Comparison of ENCODE assay signal across 9 cellular contexts in the genomic region with DNA sequence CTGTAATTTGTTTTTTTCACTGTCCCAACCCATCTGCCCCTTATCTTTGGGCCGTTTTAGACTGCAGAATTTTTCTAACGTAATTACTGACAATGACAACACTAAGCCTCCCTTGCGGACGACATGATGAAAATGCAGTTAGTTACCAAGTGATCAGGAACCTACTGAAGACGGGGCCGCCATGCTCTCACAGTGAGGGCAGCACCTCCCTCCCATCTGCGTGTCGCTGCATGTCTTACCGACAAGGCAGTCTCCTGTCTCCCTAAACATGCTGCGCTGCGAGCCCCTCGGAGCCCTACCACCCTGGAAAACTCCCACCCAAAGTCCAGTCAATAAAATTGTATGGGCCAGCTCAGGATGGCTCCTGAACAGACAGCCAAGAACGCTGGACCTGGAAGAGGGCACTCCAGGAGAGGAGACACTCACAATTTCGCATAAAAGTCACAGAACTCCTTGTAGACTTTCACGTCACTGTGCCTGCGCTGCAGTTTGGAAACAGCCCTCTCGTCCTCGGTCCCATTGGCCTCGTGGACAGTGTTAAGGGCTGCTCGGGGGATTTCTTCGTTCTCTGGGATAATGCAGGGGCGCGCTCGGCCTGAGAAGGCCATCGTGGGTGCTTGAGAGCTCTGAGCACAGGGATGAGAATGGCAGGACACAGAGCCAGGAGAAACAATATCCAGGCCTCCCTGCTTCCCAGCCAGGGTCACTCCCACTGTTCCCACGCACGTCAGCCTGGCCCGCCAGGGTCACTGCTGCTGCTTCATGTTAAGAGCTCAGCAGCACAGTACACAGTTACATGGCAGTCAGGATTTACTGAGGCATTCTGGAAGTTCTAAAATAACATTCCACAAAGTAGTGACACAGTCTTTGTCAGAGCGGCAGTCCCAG. TPM values are rescaled to one million over a fixed set of nuclear protein-coding genes. Genes with fewer than 3 reads are reported as not detected.
DNase-seq lines count a peak whose midpoint lies in the region; ATAC-seq, FAIRE-seq and TF ChIP-seq lines count a peak whose summit lies in the region.
"Not testable (repeated sequence)": the region's sequence is repeated elsewhere in the genome, so short reads cannot be mapped to it uniquely, and the experiment has no call there.
"Had no signal": no experiment of that assay in that cellular context is flagged by ENCODE, and none has a peak within 500 bp of the region (broad histone marks: within the 10 kb centered on the region; RNA-seq: fewer than 3 reads in every experiment).

LIMS4 (minus strand) TSS at position 646 of the 888 bp plus-strand sequence; CDS start at position 608, 38 bp downstream.

- CTCF ChIA-PET in K562 (lab: Yijun Ruan, JAX; ENCODE audit: low intra/inter-chr PET ratio); HepG2 (lab: Yijun Ruan, JAX; ENCODE audit: low intra/inter-chr PET ratio, low total read pairs): not testable (repeated sequence)

- no CpG with 5 or more reads among the region's 29 CpGs for WGBS in K562 (ENCODE audit: insufficient coverage, low coverage, missing lambda C conversion rate)
- no CpG with 5 or more reads among the region's 29 CpGs for WGBS in heart right ventricle, 2 donors
- WGBS in HepG2 (ENCODE audit: low lambda C conversion rate), result no CpG with 5 or more reads among the region's 29 CpGs
- WGBS in pancreas, 2 donors, result no CpG with 5 or more reads among the region's 29 CpGs
- WGBS in upper lobe of left lung, 2 donors, result no CpG with 5 or more reads among the region's 29 CpGs

- H3K4me3 ChIP-seq in K562; heart right ventricle; HepG2 (replicated peaks in 1 of 3; ENCODE audit: insufficient read depth in 1 of 3, low read depth in 2 of 3, low read length in 3 of 3); pancreas; upper lobe of left lung: not testable (repeated sequence)

- intact Hi-C loops in K562 (cut with micrococcal nuclease); heart right ventricle (cut with DNase I); HepG2 (cut with micrococcal nuclease; ENCODE audit: unreplicated experiment); pancreas (cut with DNase I): not testable (repeated sequence)

- H3K4me2 ChIP-seq in K562 (ENCODE audit: insufficient read depth, low read length); HepG2 (ENCODE audit: low read depth, low read length): not testable (repeated sequence)

- not testable (repeated sequence) for BruUV-seq in K562 (replicated peaks; lab: Mats Ljungman, UMichigan); HepG2 (replicated peaks; lab: Mats Ljungman, UMichigan)

- not testable (repeated sequence) for H3K79me2 ChIP-seq in K562 (ENCODE audit: control insufficient read depth, insufficient read depth, low read length); HepG2 (ENCODE audit: insufficient read depth, low read length)

- POLR2A ChIA-PET in K562 (lab: Yijun Ruan, JAX); HepG2 (lab: Yijun Ruan, JAX): not testable (repeated sequence)

- not testable (repeated sequence) for TF ChIP-seq RAD21 in K562 (CRISPR knock-in tag; conservative IDR thresholded peaks at IDR 0.05 in 1 of 2, IDR thresholded peaks at IDR 0.05 in 1 of 2); HepG2 (CRISPR knock-in tag; IDR thresholded peaks at IDR 0.05)

- TF ChIP-seq EP300 in K562 (IDR thresholded peaks at IDR 0.05; ENCODE audit: low read length); HepG2 (IDR thresholded peaks at IDR 0.05; ENCODE audit: low read depth in 2 of 2, low read length in 2 of 2); HepG2 (CRISPR knock-in tag; IDR thresholded peaks at IDR 0.05; ENCODE audit: borderline replicate concordance); upper lobe of left lung (IDR thresholded peaks at IDR 0.05): not testable (repeated sequence)

- DNase-seq in LHCN-M2 (ENCODE audit: low read depth); K562 (ENCODE audit: extremely low read depth in 1 of 4, low spot score in 3 of 4); heart right ventricle; HepG2 (ENCODE audit: low spot score); pancreas; upper lobe of left lung: not testable (repeated sequence)

- H2AFZ ChIP-seq in K562 (ENCODE audit: low read depth, low read length); HepG2 (ENCODE audit: low read length): not testable (repeated sequence)

- not testable (repeated sequence) for TF ChIP-seq CTCF in K562 (IDR thresholded peaks at IDR 0.05 in 2 of 3, conservative IDR thresholded peaks at IDR 0.05 in 1 of 3; ENCODE audit: insufficient read depth in 2 of 3, low read depth in 1 of 3, low read length in 3 of 3); heart right ventricle (IDR thresholded peaks at IDR 0.05); HepG2 (CRISPR knock-in tag; IDR thresholded peaks at IDR 0.05); pancreas (IDR thresholded peaks at IDR 0.05); upper lobe of left lung (IDR thresholded peaks at IDR 0.05)

- not testable (repeated sequence) for H3K9ac ChIP-seq in K562 (ENCODE audit: insufficient read depth in 1 of 2, low read depth in 2 of 2, low read length in 2 of 2); HepG2 (ENCODE audit: insufficient read depth, low read depth, low read length)

- H4K20me1 ChIP-seq in K562 (replicated peaks; ENCODE audit: control insufficient read depth, insufficient read depth, low read length); HepG2 (ENCODE audit: insufficient read depth, low read length): not testable (repeated sequence)

- peak; percentile 82 for ATAC-seq in K562
- peak; percentile 28 for ATAC-seq in esophagus mucosa
- ATAC-seq in heart right ventricle, result peak; percentile 95 to 99 (median 98)
- ATAC-seq in HepG2, result peak; percentile 65
- peak; percentile 86 to 94 (median 90) for ATAC-seq in pancreas
- peak; percentile 72 to 91 for ATAC-seq in upper lobe of left lung (ENCODE audit: low FRiP score in 2 of 2)

- not testable (repeated sequence) for H3K4me1 ChIP-seq in K562 (replicated peaks in 1 of 2; ENCODE audit: control insufficient read depth in 2 of 2, insufficient read depth in 2 of 2, low read length in 2 of 2); heart right ventricle; HepG2 (ENCODE audit: insufficient read depth, low read length); pancreas; upper lobe of left lung

- not testable (repeated sequence) for H3K36me3 ChIP-seq in K562 (ENCODE audit: control insufficient read depth, insufficient read depth, low read length); heart right ventricle; HepG2 (replicated peaks in 1 of 2; ENCODE audit: control insufficient read depth in 1 of 2, insufficient read depth in 2 of 2, low read length in 2 of 2); pancreas; upper lobe of left lung

- FAIRE-seq in K562 (lab: Jason Lieb, UNC); HepG2 (lab: Jason Lieb, UNC); pancreas (lab: Jason Lieb, UNC): not testable (repeated sequence)

- in situ Hi-C loops in K562 (cut with MboI); HepG2 (cut with HindIII; ENCODE audit: extremely low pct_ligation_motif_present, low pct_unique_long_range_greater_than_20kb): not testable (repeated sequence)

- H3K9me1 ChIP-seq in K562 (ENCODE audit: control insufficient read depth, insufficient read depth, low read length), result not testable (repeated sequence)

- H3K27me3 ChIP-seq in K562 (ENCODE audit: control insufficient read depth in 2 of 2, insufficient read depth in 2 of 2, low read length in 2 of 2); heart right ventricle; HepG2 (ENCODE audit: control insufficient read depth in 1 of 2, insufficient read depth in 2 of 2, low read length in 2 of 2); pancreas; upper lobe of left lung: not testable (repeated sequence)

- H3K27ac ChIP-seq in K562 (ENCODE audit: extremely low read depth, low read depth, low read length); heart right ventricle; HepG2 (ENCODE audit: extremely low read length, insufficient read depth, low read length); pancreas; upper lobe of left lung: not testable (repeated sequence)

- H3K9me3 ChIP-seq in K562 (replicated peaks; ENCODE audit: control insufficient read depth, insufficient read depth, low read depth, low read length); heart right ventricle; HepG2 (ENCODE audit: low read length); pancreas; upper lobe of left lung: not testable (repeated sequence)

- TF ChIP-seq POLR2A in K562 (conservative IDR thresholded peaks at IDR 0.05); HepG2 (IDR thresholded peaks at IDR 0.05; ENCODE audit: insufficient read depth in 1 of 2, low read depth in 2 of 2, low read length in 2 of 2); upper lobe of left lung (IDR thresholded peaks at IDR 0.05): not testable (repeated sequence)

RNA-seq across cellular contexts. Expression of gene LIMS4, which starts in this region (rescaled TPM):
- total RNA-seq in LHCN-M2 (2014; rRNA removed), result 16.4 and 25.9 TPM in 2 replicates
- 10.9 TPM for polyA plus RNA-seq in LHCN-M2 (2012)
- total RNA-seq in K562 (2011; cell fraction: chromatin; rRNA removed; ENCODE audit: low replicate concordance), result 1.9 and 2.5 TPM in 2 replicates
- total RNA-seq in K562 (2011; cell fraction: nucleolus; rRNA removed), result not detected in 2 replicates
- total RNA-seq in K562 (2011; cell fraction: nucleoplasm; rRNA removed), result not detected in 2 replicates
- not detected in 2 replicates for total RNA-seq in K562 (2014; rRNA removed)
- total RNA-seq in K562 (2014; rRNA removed; fragmentation: Illumina TruSeq; extraction: Trizol), result 1.3 and 2.3 TPM in 2 replicates
- total RNA-seq in K562 (2015; rRNA removed; fragmentation: Illumina TruSeq; extraction: Trizol), result 1.8 TPM in 1 of 2 replicates, not detected in the other
- total RNA-seq in K562 (2021), result 0.55 and 0.74 TPM in 2 replicates
- 2.5 and 2.6 TPM in 2 replicates for polyA plus RNA-seq in K562 (2011; rRNA removed)
- 0.15 TPM in 1 of 2 replicates, not detected in the other for polyA plus RNA-seq in K562 (2011; cell fraction: cytosol; rRNA removed)
- 0.14 TPM in 1 of 2 replicates, not detected in the other for polyA plus RNA-seq in K562 (2011; cell fraction: nucleus; rRNA removed)
- polyA plus RNA-seq in K562 (2012), result 0.58 and 2.0 TPM in 2 replicates
- 0.49 and 0.82 TPM in 2 replicates for polyA plus RNA-seq in K562 (2014; fragmentation: Illumina TruSeq; extraction: Trizol)
- 1 to 10 TPM in 1 of 2 experiments, under 1 TPM in 1; 0.98 to 1.6 TPM for polyA plus RNA-seq in K562 (2014; fragmentation: Nextera tagmentation; extraction: Ambion mirVana)
- polyA plus RNA-seq in K562 (2014; rRNA removed), result not detected in 2 replicates
- 3.3 and 5.7 TPM in 2 replicates for polyA minus RNA-seq in K562 (2011; rRNA and poly(A)+ RNA removed)
- polyA minus RNA-seq in K562 (2011; cell fraction: cytosol; rRNA and poly(A)+ RNA removed), result 4.3 and 7.4 TPM in 2 replicates
- polyA minus RNA-seq in K562 (2011; cell fraction: nucleus; rRNA and poly(A)+ RNA removed), result 0.27 TPM in 1 of 2 replicates, not detected in the other
- total RNA-seq in esophagus mucosa, result 0.20 TPM
- 1 to 10 TPM; 2.6 to 5.6 (median 3.2) TPM for total RNA-seq in heart right ventricle
- 1 to 10 TPM; 1.2 to 1.6 TPM for polyA plus RNA-seq in heart right ventricle
- total RNA-seq in HepG2 (2016; rRNA removed; fragmentation: Illumina TruSeq; extraction: Trizol), result 0.88 and 1.1 TPM in 2 replicates
- total RNA-seq in HepG2 (2016; cell fraction: cytosol; rRNA removed; fragmentation: Illumina TruSeq; extraction: Trizol; ENCODE audit: low read depth), result not detected in 2 replicates
- total RNA-seq in HepG2 (2016; cell fraction: insoluble cytoplasmic fraction; rRNA removed; fragmentation: Illumina TruSeq; extraction: Trizol), result 1.1 and 1.5 TPM in 2 replicates
- 0.59 and 1.1 TPM in 2 replicates for total RNA-seq in HepG2 (2016; cell fraction: membrane; rRNA removed; fragmentation: Illumina TruSeq; extraction: Trizol)
- 1.6 TPM in 1 of 2 replicates, not detected in the other for total RNA-seq in HepG2 (2016; cell fraction: nucleus; rRNA removed; fragmentation: Illumina TruSeq; extraction: Trizol)
- polyA plus RNA-seq in HepG2 (2011; rRNA removed), result 0.86 and 2.3 TPM in 2 replicates
- 1.00 and 1.4 TPM in 2 replicates for polyA plus RNA-seq in HepG2 (2011; cell fraction: cytosol; rRNA removed)
- polyA plus RNA-seq in HepG2 (2011; cell fraction: nucleus; rRNA removed), result 2.7 and 3.1 TPM in 2 replicates
- polyA plus RNA-seq in HepG2 (2012), result 0.95 TPM in 1 of 2 replicates, not detected in the other
- 0.12 and 0.23 TPM in 2 replicates for polyA plus RNA-seq in HepG2 (2016; cell fraction: cytosol; fragmentation: Illumina TruSeq; extraction: Trizol; ENCODE audit: low read depth)
- 0.25 and 0.79 TPM in 2 replicates for polyA plus RNA-seq in HepG2 (2016; cell fraction: insoluble cytoplasmic fraction; fragmentation: Illumina TruSeq; extraction: Trizol; ENCODE audit: low read depth)
- polyA plus RNA-seq in HepG2 (2016; cell fraction: membrane; fragmentation: Illumina TruSeq; extraction: Trizol; ENCODE audit: low read depth), result 0.17 and 0.68 TPM in 2 replicates
- polyA plus RNA-seq in HepG2 (2016; cell fraction: nucleus; fragmentation: Illumina TruSeq; extraction: Trizol; ENCODE audit: insufficient read depth, low read depth), result 0.76 TPM in 1 of 2 replicates, not detected in the other
- polyA minus RNA-seq in HepG2 (2011; rRNA and poly(A)+ RNA removed; ENCODE audit: low replicate concordance), result 0.12 and 1.7 TPM in 2 replicates
- polyA minus RNA-seq in HepG2 (2011; cell fraction: cytosol; rRNA and poly(A)+ RNA removed), result 2.1 and 2.5 TPM in 2 replicates
- 4.0 and 5.2 TPM in 2 replicates for polyA minus RNA-seq in HepG2 (2011; cell fraction: nucleus; rRNA and poly(A)+ RNA removed)
- total RNA-seq in pancreas, result 1 to 10 TPM in 5 of 6 donors, under 1 TPM in 1; 0.63 to 4.6 (median 3.2) TPM
- 1 to 10 TPM; 2.7 to 2.9 TPM for polyA plus RNA-seq in pancreas
- 1 to 10 TPM in 2 of 6 donors, under 1 TPM in 2, not detected in 2; 0.76 to 1.4 (median 0.93) TPM for total RNA-seq in upper lobe of left lung
- total RNA-seq: GM23248, NCI-H460 had no signal

Comparison
In these comparisons a context has a peak if more than half of its experiments do, and no peak if none do; other contexts are left out.
1. Peak in ATAC-seq in esophagus mucosa; RNA of the gene not detected or under 1 TPM.
2. ATAC-seq: peak in every context shown above with its lines; median percentile 98 in heart right ventricle; 90 in pancreas; 82 in K562; 82 in upper lobe of left lung; 65 in HepG2; 28 in esophagus mucosa.